In genomic region chr6:144295981-144296767, GRCh38 we compare ENCODE assay signal across 24 cellular contexts. TPM values are rescaled to one million over a fixed set of nuclear protein-coding genes. Genes with fewer than 3 reads are reported as not detected.
DNase-seq lines count a peak whose midpoint lies in the region; ATAC-seq and TF ChIP-seq lines count a peak whose summit lies in the region.
"Had no signal": no experiment of that assay in that cellular context is flagged by ENCODE, and none has a peak within 500 bp of the region (broad histone marks: within the 10 kb centered on the region; RNA-seq: fewer than 3 reads in every experiment).

No MANE protein-coding gene starts in this region.

- peaks cover 22% of the 10 kb centered on the region for H3K79me2 ChIP-seq in GM23338 (replicated peaks; ENCODE audit: insufficient read depth)

- H3F3A ChIP-seq in GM23338 (replicated peaks; ENCODE audit: low read depth) = no peaks in the 10 kb centered on the region

- 98 to 99% methylated on average over 7 of the region's 7 CpGs for WGBS in lung, 2 donors
- 95 to 99% (median 98%) methylated on average over 7 of the region's 7 CpGs for WGBS in stomach, 5 donors

- no peak overlapping the region for H3K4me3 ChIP-seq in ascending aorta
- H3K4me3 ChIP-seq in lung = no peak overlapping the region
- H3K4me3 ChIP-seq in stomach = no peak overlapping the region
- H3K4me3 ChIP-seq in dorsolateral prefrontal cortex = no peak overlapping the region
- no peak overlapping the region for H3K4me3 ChIP-seq in GM23338

- H3K4me1 Mint-ChIP-seq in HFFc6 (ENCODE audit: low read depth) = peaks cover 74% of the 10 kb centered on the region
- H3K4me1 Mint-ChIP-seq in GM23338 = peaks cover 13% of the 10 kb centered on the region; the same call in 2 of the 3 replicates

- TF ChIP-seq EP300 in stomach (IDR thresholded peaks at IDR 0.05) = no peak

- H3K4me3 Mint-ChIP-seq in HFFc6 (no peak overlapping the region), GM23338 (no peak overlapping the region)
- H3K4me3 Mint-ChIP-seq: CD8-positive, alpha-beta memory T cell; central memory CD8-positive, alpha-beta T cell; naive thymus-derived CD4-positive, alpha-beta T cell had no signal

- no peak for TF ChIP-seq POLR2A in stomach (IDR thresholded peaks at IDR 0.05)

- H4K20me1 ChIP-seq in GM23338 (replicated peaks; ENCODE audit: insufficient read depth) = no peaks in the 10 kb centered on the region; the same call in 1 of the 2 replicates

- peaks cover 3 to 14% of the 10 kb centered on the region in 2 donors for H3K36me3 ChIP-seq in ascending aorta
- H3K36me3 ChIP-seq in lung (ENCODE audit: control insufficient read depth in 2 of 2, insufficient read depth in 2 of 2, low read length in 2 of 2) = peaks cover 2 to 8% of the 10 kb centered on the region in 2 donors
- peaks cover 0 to 28% (median 15%) of the 10 kb centered on the region in 4 donors for H3K36me3 ChIP-seq in stomach
- H3K36me3 ChIP-seq in GM23338 (ENCODE audit: insufficient read depth) = peaks cover 6% of the 10 kb centered on the region; the same call in 1 of the 2 replicates

- intact Hi-C loops in ascending aorta (cut with DNase I) (no loop called here), stomach (cut with DNase I; ENCODE audit: low total_unique reads) (no loop called here), dorsolateral prefrontal cortex (cut with DNase I) (no loop called here)

- H3K9me3 ChIP-seq in ascending aorta = no peaks in the 10 kb centered on the region
- no peaks in the 10 kb centered on the region for H3K9me3 ChIP-seq in lung (ENCODE audit: control insufficient read depth in 2 of 2, insufficient read depth in 1 of 2, low read length in 1 of 2)
- no peaks in the 10 kb centered on the region for H3K9me3 ChIP-seq in stomach

- H3K9me3 Mint-ChIP-seq in HFFc6 (peaks cover 9% of the 10 kb centered on the region; the same call in 1 of the 2 replicates), GM23338 (peaks cover 12% of the 10 kb centered on the region)
- H3K9me3 Mint-ChIP-seq: CD8-positive, alpha-beta memory T cell; central memory CD8-positive, alpha-beta T cell had no signal

- H3K27me3 Mint-ChIP-seq in HFFc6 (ENCODE audit: insufficient read depth) (no peaks in the 10 kb centered on the region), GM23338 (ENCODE audit: insufficient read depth, low read depth, poor library complexity) (no peaks in the 10 kb centered on the region)
- H3K27me3 Mint-ChIP-seq: CD8-positive, alpha-beta memory T cell; central memory CD8-positive, alpha-beta T cell had no signal

- DNase-seq in HFFc6 (no peak), ascending aorta (ENCODE audit: low spot score in 2 of 2) (no peak), lung (ENCODE audit: low spot score) (peak; percentile 13), stomach (no peak), dorsolateral prefrontal cortex (no peak), GM23338 (ENCODE audit: low spot score) (no peak)
- DNase-seq: activated CD4-positive, alpha-beta T cell treated with anti-CD3 and anti-CD28 coated beads for 48 hours; activated effector memory CD4-positive, alpha-beta T cell treated with anti-CD3 and anti-CD28 coated beads, Interleukin-2, amount 50 U/mL, for 16 hours; amniotic stem cell; CD8-positive, alpha-beta memory T cell; DND-41; effector memory CD4-positive, alpha-beta T cell; naive thymus-derived CD4-positive, alpha-beta T cell; NCI-H1048; NCI-H2081 treated with DMSO at 0.1 percent for 48 hours; NCI-H510A; posterior cingulate gyrus; stimulated activated CD8-positive, alpha-beta memory T cell treated with anti-CD3 and anti-CD28 coated beads, Interleukin-4, amount 100 ng/mL, for 48 hours; substantia nigra had no signal

- no peak overlapping the region for H3K4me2 ChIP-seq in GM23338
- H3K4me2 ChIP-seq: KMS-11 had no signal

- no peak overlapping the region for H2AFZ ChIP-seq in GM23338

- H3K27me3 ChIP-seq in ascending aorta = no peaks in the 10 kb centered on the region
- H3K27me3 ChIP-seq in lung (ENCODE audit: control insufficient read depth, insufficient read depth) = no peaks in the 10 kb centered on the region
- no peaks in the 10 kb centered on the region for H3K27me3 ChIP-seq in stomach
- no peaks in the 10 kb centered on the region for H3K27me3 ChIP-seq in dorsolateral prefrontal cortex
- H3K27me3 ChIP-seq in GM23338 (ENCODE audit: insufficient read depth) = no peaks in the 10 kb centered on the region

- H3K4me1 ChIP-seq in ascending aorta (peaks cover 3 to 50% of the 10 kb centered on the region in 2 donors), lung (ENCODE audit: control insufficient read depth in 2 of 2, insufficient read depth in 2 of 2, low read length in 2 of 2) (peaks cover 0 to 19% of the 10 kb centered on the region in 2 donors), stomach (peaks cover 24 to 54% (median 29%) of the 10 kb centered on the region in 4 donors), GM23338 (ENCODE audit: insufficient read depth) (peaks cover 5% of the 10 kb centered on the region; the same call in 1 of the 2 replicates)

- no peaks in the 10 kb centered on the region for H3K9me2 ChIP-seq in GM23338 (ENCODE audit: insufficient read depth)

- no peak for ATAC-seq in lung (ENCODE audit: insufficient read depth, low FRiP score)
- ATAC-seq in GM23338 = no peak
- no peak for ATAC-seq in HG03135 (IDR thresholded peaks at IDR 0.05; ENCODE audit: unreplicated experiment)
- no peak for ATAC-seq in HG03039 (IDR thresholded peaks at IDR 0.05; ENCODE audit: unreplicated experiment)
- ATAC-seq: naive thymus-derived CD4-positive, alpha-beta T cell had no signal

- H3K36me3 Mint-ChIP-seq in HFFc6 (ENCODE audit: low read depth) (peaks cover 60% of the 10 kb centered on the region), GM23338 (ENCODE audit: low read depth) (peaks cover 22% of the 10 kb centered on the region)

- no peak for TF ChIP-seq CTCF in HFFc6 (IDR thresholded peaks at IDR 0.05)
- TF ChIP-seq CTCF in ascending aorta (IDR thresholded peaks at IDR 0.05) = no peak
- TF ChIP-seq CTCF in lung (IDR thresholded peaks at IDR 0.05; ENCODE audit: control extremely low read depth, extremely low read depth) = no peak
- no peak for TF ChIP-seq CTCF in stomach (IDR thresholded peaks at IDR 0.05)
- TF ChIP-seq CTCF in dorsolateral prefrontal cortex (IDR thresholded peaks at IDR 0.05 in 54 of 56, conservative IDR thresholded peaks at IDR 0.05 in 2 of 56; ENCODE audit: low read depth in 1 of 56, partially characterized antibody in 56 of 56) = no peak
- TF ChIP-seq CTCF in GM23338 (conservative IDR thresholded peaks at IDR 0.05; ENCODE audit: low read depth in 2 of 2) = no peak

- peak overlapping the region; percentile 85 for H3K27ac Mint-ChIP-seq in HFFc6
- no peak overlapping the region for H3K27ac Mint-ChIP-seq in GM23338

- H3K27ac ChIP-seq in ascending aorta (peak overlapping the region; percentile 58 to 67), lung (ENCODE audit: low read depth in 1 of 2, low read length in 1 of 2) (peak overlapping the region; percentile 26 to 55), stomach (peak overlapping the region in 3 of 5 donors; percentile 66 to 85 (median 71)), dorsolateral prefrontal cortex (peak overlapping the region in 11 of 59 donors; percentile 3 to 59 (median 40)), GM23338 (ENCODE audit: low read depth) (no peak overlapping the region)
- H3K27ac ChIP-seq: KMS-11, RWPE1 had no signal

TF ChIP-seq in GM23338, 12 proteins besides CTCF, POLR2A, EP300 and RAD21 (continues in another document):
- TF ChIP-seq EZH2phosphoT487 (IDR thresholded peaks at IDR 0.05; ENCODE audit: unreplicated experiment) = no peak

RNA-seq across cellular contexts. Expression of gene UTRN, which starts 11.0 kb away (rescaled TPM):
- total RNA-seq in HFFc6 (2021; fragmentation: NEBNext Ultra II Directional; extraction: Animal tissue kit (Norgen Biotek cat#: 25700)) = 100 to 1,000 TPM in 5 of 6 experiments, 10 to 100 TPM in 1; 99.6 to 116 (median 109) TPM
- total RNA-seq in ascending aorta (69.9 TPM), lung (100 to 1,000 TPM; 207 to 489 TPM), stomach (100 to 1,000 TPM in 4 of 5 donors, 10 to 100 TPM in 1; 60.3 to 218 (median 190) TPM), dorsolateral prefrontal cortex (100 to 1,000 TPM in 3 of 120 experiments, 10 to 100 TPM in 117; 44.5 to 111 (median 70.5) TPM)
- polyA plus RNA-seq in lung (10 to 100 TPM; 24.6 to 38.7 TPM), stomach (10 to 100 TPM in 2 of 3 donors, 1 to 10 TPM in 1; 5.4 to 16.0 (median 12.0) TPM), GM23338 (2016; fragmentation: Nextera tagmentation; extraction: Ambion mirVana) (34.8 and 53.9 TPM in 2 replicates)
- total RNA-seq in GM23338 (2014; rRNA removed; shearing (Covaris generic)) = 86.8 and 121 TPM in 2 replicates
